In genomic region chr15:61169904-61170695, GRCh38 we compare ENCODE assay signal across 12 cellular contexts. TPM values are rescaled to one million over a fixed set of nuclear protein-coding genes. Genes with fewer than 3 reads are reported as not detected.
DNase-seq lines count a peak whose midpoint lies in the region; ATAC-seq and TF ChIP-seq lines count a peak whose summit lies in the region.
"Had no signal": no experiment of that assay in that cellular context is flagged by ENCODE, and none has a peak within 500 bp of the region (broad histone marks: within the 10 kb centered on the region; RNA-seq: fewer than 3 reads in every experiment).

No MANE protein-coding gene starts in this region.

- ATAC-seq in HG03354 (IDR thresholded peaks at IDR 0.05; ENCODE audit: poor library complexity, severe bottlenecking, unreplicated experiment) = peak; percentile 70
- no peak for ATAC-seq in HG02798 (IDR thresholded peaks at IDR 0.05; ENCODE audit: poor library complexity, unreplicated experiment)
- ATAC-seq: heart right ventricle had no signal

- H3K27ac ChIP-seq in vagina = no peak overlapping the region
- H3K27ac ChIP-seq: heart right ventricle, PC-9, upper lobe of right lung had no signal

- TF ChIP-seq POLR2A in vagina (IDR thresholded peaks at IDR 0.05) = no peak

- peak overlapping the region; percentile 48 for H3K27ac Mint-ChIP-seq in activated CD4-positive, alpha-beta memory T cell treated with anti-CD3 and anti-CD28 coated beads, Interleukin-2, amount 10 ng/mL, durations not matched to agents 7 days and 5 days

- peak; percentile 3 to 14 for DNase-seq in activated CD4-positive, alpha-beta T cell treated with anti-CD3 and anti-CD28 coated beads for 4 hours
- DNase-seq in activated CD4-positive, alpha-beta T cell treated with anti-CD3 and anti-CD28 coated beads for 1 hour = no peak
- DNase-seq in activated CD4-positive, alpha-beta memory T cell treated with anti-CD3 and anti-CD28 coated beads, Interleukin-2, amount 10 ng/mL, durations not matched to agents 7 days and 5 days = peak; percentile 66
- DNase-seq in renal cortical epithelial cell (ENCODE audit: low read depth) (peak; percentile 3), HUDEP-2 (lab: John Stamatoyannopoulos, UW; ENCODE audit: unreplicated experiment in 76 of 76) (no peak), vagina (ENCODE audit: extremely low spot score in 2 of 2) (no peak)
- DNase-seq: heart right ventricle; PC-9; stimulated activated CD4-positive, alpha-beta T cell treated with anti-CD3 and anti-CD28 coated beads, Interleukin-4, amount 100 ng/mL, for 24 hours; upper lobe of right lung had no signal

- H3K9me3 Mint-ChIP-seq in activated CD4-positive, alpha-beta memory T cell treated with anti-CD3 and anti-CD28 coated beads, Interleukin-2, amount 10 ng/mL, durations not matched to agents 7 days and 5 days = peaks cover 4% of the 10 kb centered on the region

- peak overlapping the region; percentile 23 for H3K4me3 Mint-ChIP-seq in activated CD4-positive, alpha-beta memory T cell treated with anti-CD3 and anti-CD28 coated beads, Interleukin-2, amount 10 ng/mL, durations not matched to agents 7 days and 5 days

- peaks cover 25% of the 10 kb centered on the region for H3K4me1 Mint-ChIP-seq in activated CD4-positive, alpha-beta memory T cell treated with anti-CD3 and anti-CD28 coated beads, Interleukin-2, amount 10 ng/mL, durations not matched to agents 7 days and 5 days

- H3K4me3 ChIP-seq in vagina = no peak overlapping the region
- H3K4me3 ChIP-seq: heart right ventricle, PC-9, upper lobe of right lung had no signal

- H3K4me1 ChIP-seq in vagina = peaks cover 4% of the 10 kb centered on the region

- H3K27me3 Mint-ChIP-seq in activated CD4-positive, alpha-beta memory T cell treated with anti-CD3 and anti-CD28 coated beads, Interleukin-2, amount 10 ng/mL, durations not matched to agents 7 days and 5 days = peaks cover 15% of the 10 kb centered on the region

- no peak for TF ChIP-seq CTCF in vagina (IDR thresholded peaks at IDR 0.05)

- H3K9me3 ChIP-seq in vagina = no peaks in the 10 kb centered on the region
- H3K9me3 ChIP-seq: upper lobe of right lung had no signal

- no peaks in the 10 kb centered on the region for H3K27me3 ChIP-seq in vagina
- H3K27me3 ChIP-seq: heart right ventricle, upper lobe of right lung had no signal

- H3K36me3 Mint-ChIP-seq in activated CD4-positive, alpha-beta memory T cell treated with anti-CD3 and anti-CD28 coated beads, Interleukin-2, amount 10 ng/mL, durations not matched to agents 7 days and 5 days (ENCODE audit: low read depth) = no peaks in the 10 kb centered on the region

- CTCF ChIA-PET in activated CD4-positive, alpha-beta memory T cell treated with anti-CD3 and anti-CD28 coated beads, Interleukin-2, amount 10 ng/mL, durations not matched to agents 7 days and 5 days (lab: Charles Lee) = interaction anchor here (0.6 to 6.4 kb wide), 12 partner anchors 11 to 694 kb away, joined by 3 to 93 read pairs (median 4); no protein-coding TSS in a partner anchor

- intact Hi-C loops in vagina (cut with DNase I) = no loop called here

- H3K36me3 ChIP-seq in vagina = no peaks in the 10 kb centered on the region
- H3K36me3 ChIP-seq: heart right ventricle, upper lobe of right lung had no signal

- POLR2A ChIA-PET in activated CD4-positive, alpha-beta memory T cell treated with anti-CD3 and anti-CD28 coated beads, Interleukin-2, amount 10 ng/mL, durations not matched to agents 7 days and 5 days (lab: Charles Lee) = interaction anchor here (1.1 kb wide), 1 partner anchor 10 kb away, joined by 5 read pairs; no protein-coding TSS in a partner anchor

RNA-seq across cellular contexts. Expression of gene RORA, which starts 59.0 kb away (rescaled TPM):
- total RNA-seq in activated CD4-positive, alpha-beta memory T cell treated with anti-CD3 and anti-CD28 coated beads, Interleukin-2, amount 10 ng/mL, durations not matched to agents 7 days and 5 days = 10 to 100 TPM; 61.9 to 64.3 TPM
- total RNA-seq in renal cortical epithelial cell (4.5 and 5.5 TPM in 2 replicates), vagina (69.0 TPM)

Comparison
In these comparisons a context has a peak if more than half of its experiments do, and no peak if none do; other contexts are left out.
1. DNase-seq: peak in activated CD4-positive, alpha-beta T cell treated with anti-CD3 and anti-CD28 coated beads for 4 hours (2 of 2), activated CD4-positive, alpha-beta memory T cell treated with anti-CD3 and anti-CD28 coated beads, Interleukin-2, amount 10 ng/mL, durations not matched to agents 7 days and 5 days (single experiment) and renal cortical epithelial cell (single experiment); none in activated CD4-positive, alpha-beta T cell treated with anti-CD3 and anti-CD28 coated beads for 1 hour (single experiment), HUDEP-2 (0 of 76) and vagina (0 of 2).